21 cellular contexts compared by ENCODE assay signal in the genomic region with DNA sequence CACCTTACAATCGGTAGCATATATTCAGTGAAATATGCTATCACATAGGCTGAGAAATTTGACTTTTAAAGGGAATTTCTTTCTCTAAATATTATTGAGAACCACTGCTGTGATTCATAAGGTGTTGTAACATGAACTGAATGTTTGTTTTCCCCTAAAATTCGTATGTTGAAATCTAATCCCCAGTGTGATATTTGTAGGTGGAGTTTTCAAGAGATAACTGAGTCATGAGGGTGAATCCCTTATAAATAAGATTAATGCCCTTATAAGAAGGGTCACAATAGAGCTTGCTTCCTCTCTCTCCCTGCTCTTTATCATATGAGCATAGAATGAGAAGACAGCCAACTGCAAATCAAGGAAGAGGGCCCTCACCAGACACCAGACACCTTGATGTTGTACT.
"Had no signal": no experiment of that assay in that cellular context is flagged by ENCODE, and none has a peak within 500 bp of the region (broad histone marks: within the 10 kb centered on the region; RNA-seq: fewer than 3 reads in every experiment).

No MANE protein-coding gene starts in this region.

- H3K4me1 Mint-ChIP-seq: brain, neural progenitor cell had no signal

- H3K4me1 ChIP-seq: heart left ventricle, neural progenitor cell, upper lobe of right lung had no signal

- H3K9ac ChIP-seq: neural progenitor cell had no signal

- H3K9me3 Mint-ChIP-seq: activated B cell treated with CpG ODN at 0.5 μM for 24 hours; activated CD4-positive, alpha-beta memory T cell treated with anti-CD3 and anti-CD28 coated beads for 36 hours; activated naive CD8-positive, alpha-beta T cell treated with anti-CD3 and anti-CD28 coated beads for 36 hours; brain; central memory CD8-positive, alpha-beta T cell; memory B cell; naive thymus-derived CD4-positive, alpha-beta T cell; neural progenitor cell; stimulated activated naive B cell treated with anti-CD40 and anti-IgM and Interleukin-4, amounts not matched to agents 10 μg/mL and 1 μg/mL and 100 μg/mL, for 72 hours; T-helper 2 cell treated with Interferon-gamma antibody and Interleukin-4, amounts not matched to agents 5 μg/mL and 100 μg/mL, for 36 hours had no signal

- H3K4me3 Mint-ChIP-seq: activated B cell treated with CpG ODN at 0.5 μM for 24 hours; activated CD4-positive, alpha-beta memory T cell treated with anti-CD3 and anti-CD28 coated beads for 36 hours; activated naive CD8-positive, alpha-beta T cell treated with anti-CD3 and anti-CD28 coated beads for 36 hours; brain; central memory CD8-positive, alpha-beta T cell; memory B cell; naive thymus-derived CD4-positive, alpha-beta T cell; neural progenitor cell; stimulated activated naive B cell treated with anti-CD40 and anti-IgM and Interleukin-4, amounts not matched to agents 10 μg/mL and 1 μg/mL and 100 μg/mL, for 72 hours; T-helper 2 cell treated with Interferon-gamma antibody and Interleukin-4, amounts not matched to agents 5 μg/mL and 100 μg/mL, for 36 hours had no signal

- H3K27me3 Mint-ChIP-seq: activated B cell treated with CpG ODN at 0.5 μM for 24 hours; activated CD4-positive, alpha-beta memory T cell treated with anti-CD3 and anti-CD28 coated beads for 36 hours; activated naive CD8-positive, alpha-beta T cell treated with anti-CD3 and anti-CD28 coated beads for 36 hours; brain; central memory CD8-positive, alpha-beta T cell; memory B cell; naive thymus-derived CD4-positive, alpha-beta T cell; stimulated activated naive B cell treated with anti-CD40 and anti-IgM and Interleukin-4, amounts not matched to agents 10 μg/mL and 1 μg/mL and 100 μg/mL, for 72 hours had no signal

- H3K27ac Mint-ChIP-seq: activated B cell treated with CpG ODN at 0.5 μM for 24 hours; activated CD4-positive, alpha-beta memory T cell treated with anti-CD3 and anti-CD28 coated beads for 36 hours; activated naive CD8-positive, alpha-beta T cell treated with anti-CD3 and anti-CD28 coated beads for 36 hours; brain; memory B cell; naive thymus-derived CD4-positive, alpha-beta T cell; neural progenitor cell; stimulated activated naive B cell treated with anti-CD40 and anti-IgM and Interleukin-4, amounts not matched to agents 10 μg/mL and 1 μg/mL and 100 μg/mL, for 72 hours; T-helper 2 cell treated with Interferon-gamma antibody and Interleukin-4, amounts not matched to agents 5 μg/mL and 100 μg/mL, for 36 hours had no signal

- H3K36me3 ChIP-seq: neural progenitor cell had no signal

- H3K4me3 ChIP-seq: coronary artery, heart left ventricle, neural progenitor cell, psoas muscle, spleen, upper lobe of right lung had no signal

- H3K4me2 ChIP-seq: neural progenitor cell had no signal

- H3K27me3 ChIP-seq: heart left ventricle, neural progenitor cell, spleen, upper lobe of right lung had no signal

- H3K36me3 Mint-ChIP-seq: activated naive CD8-positive, alpha-beta T cell treated with anti-CD3 and anti-CD28 coated beads for 36 hours; neural progenitor cell had no signal

- H3K9me3 ChIP-seq: heart left ventricle, psoas muscle, spleen, upper lobe of right lung had no signal

- H3K27ac ChIP-seq: coronary artery, heart left ventricle, neural progenitor cell, psoas muscle, spleen, upper lobe of right lung had no signal

- ATAC-seq: heart left ventricle; left ventricle myocardium superior; naive thymus-derived CD4-positive, alpha-beta T cell; psoas muscle; right cardiac atrium; upper lobe of right lung had no signal

- DNase-seq: activated B cell treated with CpG ODN at 0.5 μM for 24 hours; activated CD4-positive, alpha-beta memory T cell treated with anti-CD3 and anti-CD28 coated beads for 36 hours; activated CD4-positive, alpha-beta T cell treated with anti-CD3 and anti-CD28 coated beads for 4 hours; activated naive CD4-positive, alpha-beta T cell; activated naive CD8-positive, alpha-beta T cell treated with anti-CD3 and anti-CD28 coated beads for 36 hours; activated T-cell treated with anti-CD3 and anti-CD28 coated beads for 4 hours; heart left ventricle; kidney glomerular epithelial cell; left ventricle myocardium superior; psoas muscle; right cardiac atrium; spleen; stimulated activated naive B cell treated with anti-CD40 and anti-IgM and Interleukin-4, amounts not matched to agents 10 μg/mL and 1 μg/mL and 100 μg/mL, for 72 hours; upper lobe of right lung had no signal

- H2AFZ ChIP-seq: neural progenitor cell had no signal
